In the genomic region with DNA sequence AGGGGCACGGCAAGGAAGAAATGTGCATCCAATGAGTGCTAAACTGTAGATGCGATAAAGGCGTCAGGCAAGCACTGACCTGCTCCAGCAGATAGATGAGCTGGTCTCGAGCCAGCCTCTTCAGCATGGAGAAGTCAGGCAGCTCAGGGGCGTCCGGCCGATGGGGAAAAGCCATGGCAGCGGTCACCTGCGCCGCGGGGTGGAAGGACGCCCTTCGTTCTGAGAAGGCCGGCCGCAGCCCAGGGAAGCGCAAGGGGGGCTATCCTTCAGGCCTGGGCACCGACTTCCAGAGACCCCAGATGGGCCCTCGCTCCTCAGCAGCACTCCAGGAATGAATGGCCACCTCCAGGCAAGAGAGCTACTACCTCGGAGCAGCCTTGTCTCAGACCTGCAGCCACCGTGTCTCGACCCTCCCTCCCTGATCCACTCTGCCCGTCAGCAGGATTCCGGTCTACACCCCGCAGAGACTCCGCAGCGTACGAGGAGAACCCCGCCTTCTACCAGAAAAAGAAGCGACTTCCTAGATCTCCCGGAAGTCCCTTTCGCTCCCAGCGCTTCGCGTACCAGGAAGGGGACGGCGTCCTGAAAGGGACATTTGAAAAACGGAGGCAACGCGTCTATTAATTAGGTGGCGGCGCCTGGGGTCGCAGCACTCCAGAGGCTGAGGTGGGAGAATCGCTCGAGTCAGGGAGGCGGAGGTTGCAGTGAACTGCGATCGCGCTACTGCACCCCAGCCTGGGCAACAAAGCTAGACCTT, we compare ENCODE assay signal across 1 cellular context.
TF ChIP-seq lines count a peak whose summit lies in the region.

VPS33B (minus strand) TSS at position 520 of the 757 bp plus-strand sequence; CDS start at position 175, 345 bp downstream.

TF ChIP-seq in K562, 482 proteins besides CTCF, POLR2A, EP300 and RAD21 (continued from another document and continues in another):
- TF ChIP-seq, protein P1, sequence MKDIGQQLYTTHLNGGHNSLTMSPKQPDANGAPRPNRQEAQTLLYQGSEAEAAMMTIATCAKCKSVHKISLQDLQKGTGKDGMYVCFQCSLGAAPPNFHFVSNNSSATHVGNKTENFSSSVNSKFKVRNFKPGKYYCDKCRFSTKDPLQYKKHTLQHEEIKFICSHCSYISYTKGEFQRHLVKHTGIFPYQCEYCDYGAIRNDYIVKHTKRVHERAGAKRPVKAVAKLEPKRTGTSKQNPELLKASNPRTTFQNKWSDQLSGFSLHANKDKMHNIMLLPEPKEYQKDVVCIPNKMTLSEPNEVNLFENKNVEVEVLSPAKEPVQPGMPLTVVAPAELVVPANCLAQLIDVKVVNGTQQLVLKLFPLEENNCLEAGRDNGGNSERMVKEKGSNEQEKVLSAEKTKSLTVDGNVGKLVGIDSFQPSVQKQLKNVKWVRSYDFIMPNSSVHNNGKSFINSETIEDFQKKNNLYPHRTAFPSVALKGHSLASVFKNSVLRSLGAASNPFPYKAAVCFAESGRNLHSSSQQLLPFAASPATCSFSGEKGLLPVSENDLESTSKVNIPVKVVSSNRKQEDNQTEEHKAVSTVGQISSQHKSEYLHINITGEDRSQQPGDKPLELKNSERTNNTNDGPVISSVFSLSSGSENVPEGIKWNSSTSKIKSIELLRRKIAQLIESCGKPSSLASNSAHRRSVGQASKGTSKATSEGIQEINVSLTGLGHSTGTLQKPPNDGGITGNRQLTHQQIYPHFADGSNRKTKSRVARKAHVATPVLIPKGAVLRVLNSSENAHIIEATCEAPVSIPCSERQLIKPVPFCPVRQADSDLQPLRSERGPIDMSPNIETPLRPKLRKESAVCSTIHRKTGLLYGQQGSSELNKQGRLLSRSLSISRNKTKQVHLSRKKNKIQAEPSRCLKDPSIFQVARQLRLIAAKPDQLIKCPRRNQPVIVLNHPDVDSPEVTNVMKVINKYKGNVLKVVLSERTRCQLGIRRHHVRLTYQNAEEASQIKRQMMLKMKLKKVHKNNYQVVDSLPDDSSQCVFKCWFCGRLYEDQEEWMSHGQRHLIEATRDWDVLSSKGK (CRISPR knock-in tag; IDR thresholded peaks at IDR 0.05) = no peak
- no peak for TF ChIP-seq GMEB1 (CRISPR knock-in tag; IDR thresholded peaks at IDR 0.05)
- TF ChIP-seq XRCC3 (IDR thresholded peaks at IDR 0.05) = no peak
- TF ChIP-seq HIVEP1 (CRISPR knock-in tag; IDR thresholded peaks at IDR 0.05) = no peak
- no peak for TF ChIP-seq KHSRP (IDR thresholded peaks at IDR 0.05)
- no peak for TF ChIP-seq ZNF277 (CRISPR knock-in tag; IDR thresholded peaks at IDR 0.05; ENCODE audit: borderline replicate concordance)
- TF ChIP-seq ZNF57 (CRISPR knock-in tag; IDR thresholded peaks at IDR 0.05) = no peak
- no peak for TF ChIP-seq DLX4 (CRISPR knock-in tag; IDR thresholded peaks at IDR 0.05)
- TF ChIP-seq CTBP1 (IDR thresholded peaks at IDR 0.05; ENCODE audit: borderline replicate concordance) = no peak; the same call in 1 of the 2 replicates
- no peak for TF ChIP-seq GATAD2A (IDR thresholded peaks at IDR 0.05)
- peak; percentile 71; the same call in 1 of the 2 replicates for TF ChIP-seq ZNF175 (CRISPR knock-in tag; IDR thresholded peaks at IDR 0.05; ENCODE audit: low read depth)
- no peak for TF ChIP-seq SRSF9 (IDR thresholded peaks at IDR 0.05; ENCODE audit: borderline replicate concordance, low read depth, low read length)
- TF ChIP-seq, protein P2, sequence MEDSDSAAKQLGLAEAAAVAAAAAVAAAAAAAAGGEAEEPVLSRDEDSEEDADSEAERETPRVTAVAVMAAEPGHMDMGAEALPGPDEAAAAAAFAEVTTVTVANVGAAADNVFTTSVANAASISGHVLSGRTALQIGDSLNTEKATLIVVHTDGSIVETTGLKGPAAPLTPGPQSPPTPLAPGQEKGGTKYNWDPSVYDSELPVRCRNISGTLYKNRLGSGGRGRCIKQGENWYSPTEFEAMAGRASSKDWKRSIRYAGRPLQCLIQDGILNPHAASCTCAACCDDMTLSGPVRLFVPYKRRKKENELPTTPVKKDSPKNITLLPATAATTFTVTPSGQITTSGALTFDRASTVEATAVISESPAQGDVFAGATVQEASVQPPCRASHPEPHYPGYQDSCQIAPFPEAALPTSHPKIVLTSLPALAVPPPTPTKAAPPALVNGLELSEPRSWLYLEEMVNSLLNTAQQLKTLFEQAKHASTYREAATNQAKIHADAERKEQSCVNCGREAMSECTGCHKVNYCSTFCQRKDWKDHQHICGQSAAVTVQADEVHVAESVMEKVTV (CRISPR knock-in tag; IDR thresholded peaks at IDR 0.05) = no peak
- TF ChIP-seq EP400 (IDR thresholded peaks at IDR 0.05) = peak; percentile 69
- TF ChIP-seq NCOA6 (IDR thresholded peaks at IDR 0.05) = no peak
- TF ChIP-seq FUS (optimal IDR thresholded peaks at IDR 0.05; ENCODE audit: low read depth, low read length) = no peak
- TF ChIP-seq, protein P3, sequence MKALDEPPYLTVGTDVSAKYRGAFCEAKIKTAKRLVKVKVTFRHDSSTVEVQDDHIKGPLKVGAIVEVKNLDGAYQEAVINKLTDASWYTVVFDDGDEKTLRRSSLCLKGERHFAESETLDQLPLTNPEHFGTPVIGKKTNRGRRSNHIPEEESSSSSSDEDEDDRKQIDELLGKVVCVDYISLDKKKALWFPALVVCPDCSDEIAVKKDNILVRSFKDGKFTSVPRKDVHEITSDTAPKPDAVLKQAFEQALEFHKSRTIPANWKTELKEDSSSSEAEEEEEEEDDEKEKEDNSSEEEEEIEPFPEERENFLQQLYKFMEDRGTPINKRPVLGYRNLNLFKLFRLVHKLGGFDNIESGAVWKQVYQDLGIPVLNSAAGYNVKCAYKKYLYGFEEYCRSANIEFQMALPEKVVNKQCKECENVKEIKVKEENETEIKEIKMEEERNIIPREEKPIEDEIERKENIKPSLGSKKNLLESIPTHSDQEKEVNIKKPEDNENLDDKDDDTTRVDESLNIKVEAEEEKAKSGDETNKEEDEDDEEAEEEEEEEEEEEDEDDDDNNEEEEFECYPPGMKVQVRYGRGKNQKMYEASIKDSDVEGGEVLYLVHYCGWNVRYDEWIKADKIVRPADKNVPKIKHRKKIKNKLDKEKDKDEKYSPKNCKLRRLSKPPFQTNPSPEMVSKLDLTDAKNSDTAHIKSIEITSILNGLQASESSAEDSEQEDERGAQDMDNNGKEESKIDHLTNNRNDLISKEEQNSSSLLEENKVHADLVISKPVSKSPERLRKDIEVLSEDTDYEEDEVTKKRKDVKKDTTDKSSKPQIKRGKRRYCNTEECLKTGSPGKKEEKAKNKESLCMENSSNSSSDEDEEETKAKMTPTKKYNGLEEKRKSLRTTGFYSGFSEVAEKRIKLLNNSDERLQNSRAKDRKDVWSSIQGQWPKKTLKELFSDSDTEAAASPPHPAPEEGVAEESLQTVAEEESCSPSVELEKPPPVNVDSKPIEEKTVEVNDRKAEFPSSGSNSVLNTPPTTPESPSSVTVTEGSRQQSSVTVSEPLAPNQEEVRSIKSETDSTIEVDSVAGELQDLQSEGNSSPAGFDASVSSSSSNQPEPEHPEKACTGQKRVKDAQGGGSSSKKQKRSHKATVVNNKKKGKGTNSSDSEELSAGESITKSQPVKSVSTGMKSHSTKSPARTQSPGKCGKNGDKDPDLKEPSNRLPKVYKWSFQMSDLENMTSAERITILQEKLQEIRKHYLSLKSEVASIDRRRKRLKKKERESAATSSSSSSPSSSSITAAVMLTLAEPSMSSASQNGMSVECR (CRISPR knock-in tag; IDR thresholded peaks at IDR 0.05) = peak; percentile 80
- no peak for TF ChIP-seq PRPF4 (IDR thresholded peaks at IDR 0.05; ENCODE audit: insufficient read depth, low read depth, low read length, poor library complexity, severe bottlenecking)
- no peak for TF ChIP-seq PYGO2 (tag; IDR thresholded peaks at IDR 0.05)
- no peak for TF ChIP-seq SNIP1 (IDR thresholded peaks at IDR 0.05; ENCODE audit: low read depth)
- no peak for TF ChIP-seq U2AF1 (optimal IDR thresholded peaks at IDR 0.05; ENCODE audit: low read depth, low read length)
- no peak for TF ChIP-seq ZNF507 (tag; conservative IDR thresholded peaks at IDR 0.05)
- no peak for TF ChIP-seq ZNF124 (CRISPR knock-in tag; IDR thresholded peaks at IDR 0.05)
- no peak for TF ChIP-seq RHOXF2B (CRISPR knock-in tag; conservative IDR thresholded peaks at IDR 0.05)
- peak; percentile 32; the same call in 1 of the 2 replicates for TF ChIP-seq ATF7 (IDR thresholded peaks at IDR 0.05)
- TF ChIP-seq ZFP36 (IDR thresholded peaks at IDR 0.05; ENCODE audit: low read depth, low read length, partially characterized antibody) = peak; percentile 46
- peak in 1 of 2 experiments; percentile 32; a peak in 1 of 4 replicates for TF ChIP-seq RCOR1 (IDR thresholded peaks at IDR 0.05; ENCODE audit: borderline replicate concordance in 1 of 2, low read depth in 2 of 2, low read length in 2 of 2)
- TF ChIP-seq TAF15 (IDR thresholded peaks at IDR 0.05; ENCODE audit: low read depth, low read length) = no peak
- TF ChIP-seq HOMEZ (CRISPR knock-in tag; IDR thresholded peaks at IDR 0.05) = no peak
- no peak for TF ChIP-seq ZNF217 (CRISPR knock-in tag; IDR thresholded peaks at IDR 0.05)
- no peak for TF ChIP-seq ZFP1 (CRISPR knock-in tag; IDR thresholded peaks at IDR 0.05)
- TF ChIP-seq NONO (IDR thresholded peaks at IDR 0.05; ENCODE audit: low read depth in 2 of 2, low read length in 1 of 2) = no peak
- peak; percentile 51; the same call in 1 of the 2 replicates for TF ChIP-seq KLF13 (tag; IDR thresholded peaks at IDR 0.05; ENCODE audit: borderline replicate concordance, low read depth)
- no peak for TF ChIP-seq ZNF583 (CRISPR knock-in tag; IDR thresholded peaks at IDR 0.05)
- TF ChIP-seq ZNF274 (IDR thresholded peaks at IDR 0.05; ENCODE audit: borderline replicate concordance, low read depth, low read length) = no peak
- TF ChIP-seq CLOCK (CRISPR knock-in tag; IDR thresholded peaks at IDR 0.05; ENCODE audit: borderline replicate concordance) = no peak
- TF ChIP-seq TCF3 (CRISPR knock-in tag; IDR thresholded peaks at IDR 0.05) = peak; percentile 34
- TF ChIP-seq, protein P4, sequence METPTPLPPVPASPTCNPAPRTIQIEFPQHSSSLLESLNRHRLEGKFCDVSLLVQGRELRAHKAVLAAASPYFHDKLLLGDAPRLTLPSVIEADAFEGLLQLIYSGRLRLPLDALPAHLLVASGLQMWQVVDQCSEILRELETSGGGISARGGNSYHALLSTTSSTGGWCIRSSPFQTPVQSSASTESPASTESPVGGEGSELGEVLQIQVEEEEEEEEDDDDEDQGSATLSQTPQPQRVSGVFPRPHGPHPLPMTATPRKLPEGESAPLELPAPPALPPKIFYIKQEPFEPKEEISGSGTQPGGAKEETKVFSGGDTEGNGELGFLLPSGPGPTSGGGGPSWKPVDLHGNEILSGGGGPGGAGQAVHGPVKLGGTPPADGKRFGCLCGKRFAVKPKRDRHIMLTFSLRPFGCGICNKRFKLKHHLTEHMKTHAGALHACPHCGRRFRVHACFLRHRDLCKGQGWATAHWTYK (CRISPR knock-in tag; IDR thresholded peaks at IDR 0.05) = no peak
- no peak for TF ChIP-seq ZNF431 (CRISPR knock-in tag; IDR thresholded peaks at IDR 0.05)
- no peak for TF ChIP-seq ARID1B (IDR thresholded peaks at IDR 0.05)
- no peak for TF ChIP-seq PURB (CRISPR knock-in tag; IDR thresholded peaks at IDR 0.05; ENCODE audit: low read depth)
- no peak for TF ChIP-seq ZNF134 (CRISPR knock-in tag; conservative IDR thresholded peaks at IDR 0.05)
